In genomic region chr1:16095447-16095846, GRCh38 we compare ENCODE assay signal across 1 cellular context.
TF ChIP-seq lines count a peak whose summit lies in the region.

No MANE protein-coding gene starts in this region.

TF ChIP-seq in IMR-90, 13 proteins besides CTCF, POLR2A, EP300 and RAD21 (continued from another document):
- TF ChIP-seq SMC3 (IDR thresholded peaks at IDR 0.05; ENCODE audit: low read depth, low read length) (no peak), ELK1 (IDR thresholded peaks at IDR 0.05; ENCODE audit: borderline replicate concordance, low read depth, low read length) (no peak), USF2 (IDR thresholded peaks at IDR 0.05; ENCODE audit: low read depth, low read length) (no peak), RFX5 (IDR thresholded peaks at IDR 0.05; ENCODE audit: low read depth, low read length) (no peak), MAFK (IDR thresholded peaks at IDR 0.05; ENCODE audit: low read depth, low read length) (no peak), RCOR1 (IDR thresholded peaks at IDR 0.05; ENCODE audit: insufficient replicate concordance, low read length) (no peak), MXI1 (IDR thresholded peaks at IDR 0.05; ENCODE audit: borderline replicate concordance, low read depth, low read length) (no peak), CHD1 (IDR thresholded peaks at IDR 0.05; ENCODE audit: low read depth, low read length) (no peak), BHLHE40 (IDR thresholded peaks at IDR 0.05; ENCODE audit: low read depth, low read length) (no peak), CEBPB (IDR thresholded peaks at IDR 0.05; ENCODE audit: low read depth, low read length) (no peak)
